ENCODE assay signal across 8 cellular contexts in the genomic region with DNA sequence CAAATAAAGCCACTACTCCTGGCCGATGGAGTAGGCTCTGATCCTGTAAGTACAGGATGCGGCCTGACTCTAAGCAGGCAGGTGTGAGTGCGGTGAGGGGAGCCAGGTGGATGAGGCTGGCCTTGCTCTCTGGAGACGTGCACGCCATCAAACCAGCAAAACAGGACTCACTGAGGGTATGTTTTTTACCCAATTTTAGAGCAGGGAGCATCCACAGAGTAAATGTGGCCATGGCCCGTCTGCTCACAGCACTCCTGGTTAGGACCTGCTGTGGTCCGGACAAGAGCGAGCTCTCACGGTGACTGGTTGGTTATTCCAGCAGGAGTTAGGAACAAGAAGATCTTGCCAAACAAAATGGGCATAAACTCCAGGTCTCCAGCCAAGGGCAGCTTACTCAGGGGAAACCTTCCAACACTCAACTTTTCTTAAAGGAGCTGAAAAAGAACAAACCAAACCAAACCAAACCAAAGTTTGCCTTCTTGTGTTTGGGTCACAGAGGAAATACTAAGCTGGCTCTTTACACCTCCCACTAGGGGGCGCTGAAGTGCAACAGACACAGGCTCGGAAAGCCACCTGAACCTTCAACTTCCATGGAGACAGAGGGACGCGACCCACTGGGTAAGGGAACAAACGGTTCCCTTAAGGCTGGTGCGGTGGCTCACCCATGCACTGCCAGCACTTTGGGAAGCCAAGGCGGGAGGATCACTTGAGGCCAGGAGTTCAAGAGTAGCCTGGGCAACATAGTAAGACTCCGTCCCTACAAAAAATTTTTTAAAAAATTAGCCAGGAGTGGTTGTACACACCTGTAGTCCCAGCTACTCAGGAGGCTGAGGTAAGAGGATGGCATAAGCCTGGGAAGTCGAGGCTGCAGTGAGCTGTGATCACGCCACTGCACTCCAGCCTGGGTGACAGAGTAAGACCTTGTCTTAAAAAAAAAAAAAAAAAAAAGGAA.
DNase-seq lines count a peak whose midpoint lies in the region; ATAC-seq and TF ChIP-seq lines count a peak whose summit lies in the region.

No MANE protein-coding gene starts in this region.

- H3K9me3 ChIP-seq in uterus: no peaks in the 10 kb centered on the region

- H3K27ac ChIP-seq in uterus: no peak overlapping the region

- TF ChIP-seq CTCF in GM10266 (IDR thresholded peaks at IDR 0.05; ENCODE audit: control insufficient read depth, insufficient read depth, low read depth, missing control alignments) (peak; percentile 85), uterus (IDR thresholded peaks at IDR 0.05) (peak; percentile 85 to 90 (median 88))

- DNase-seq in GM10266 (ENCODE audit: extremely low spot score) (peak; percentile 61), NCI-H146 (lab: John Stamatoyannopoulos, UW) (peak; percentile 87), SW480 (ENCODE audit: low spot score) (peak; percentile 78), amniotic epithelial cell (ENCODE audit: low read depth) (peak; percentile 71), left cardiac atrium (peak; percentile 86), putamen (ENCODE audit: low spot score) (peak; percentile 91), uterus (peak; percentile 75 to 81)

- H3K27me3 ChIP-seq in uterus: no peaks in the 10 kb centered on the region

- H3K4me3 ChIP-seq in uterus: no peak overlapping the region

- ATAC-seq in left cardiac atrium: peak; percentile 57 to 62
- ATAC-seq in GM19463 (IDR thresholded peaks at IDR 0.05; ENCODE audit: unreplicated experiment): no peak

- no peaks in the 10 kb centered on the region for H3K36me3 ChIP-seq in uterus

- intact Hi-C loops in left cardiac atrium (cut with DNase I): loop anchor here (1.0 to 5.0 kb wide), 5 partner anchors 56 to 356 kb away; a partner anchor contains a TSS
- intact Hi-C loops in uterus (cut with DNase I; ENCODE audit: low total_unique reads): loop anchor here (10.0 kb wide), 1 partner anchor 359 kb away; no protein-coding TSS in a partner anchor

- H3K4me1 ChIP-seq in uterus: no peaks in the 10 kb centered on the region

- peak in 1 of 2 donors; percentile 12 for TF ChIP-seq POLR2A in uterus (IDR thresholded peaks at IDR 0.05)
